Comparison of ENCODE assay signal across 15 cellular contexts in genomic region chr5:139062910-139063663, GRCh38.
"Had no signal": no experiment of that assay in that cellular context is flagged by ENCODE, and none has a peak within 500 bp of the region (broad histone marks: within the 10 kb centered on the region; RNA-seq: fewer than 3 reads in every experiment).

No MANE protein-coding gene starts in this region.

- ATAC-seq: activated CD4-positive, alpha-beta T cell treated with anti-CD3 and anti-CD28 coated beads for 36 hours; activated naive CD8-positive, alpha-beta T cell treated with anti-CD3 and anti-CD28 coated beads, Interleukin-2, amount 50 U/mL, for 24 hours; lower lobe of right lung had no signal

- H3K36me3 ChIP-seq: brain microvascular endothelial cell, lower lobe of right lung, right atrium auricular region, tibial nerve had no signal

- H3K27ac ChIP-seq: brain microvascular endothelial cell, lower lobe of right lung, right atrium auricular region, tibial nerve had no signal

- H3K4me3 ChIP-seq: lower lobe of right lung, right atrium auricular region, smooth muscle cell, tibial nerve had no signal

- H3K27me3 ChIP-seq: brain microvascular endothelial cell, right atrium auricular region, tibial nerve had no signal

- H3K9me3 ChIP-seq: lower lobe of right lung, right atrium auricular region, tibial nerve had no signal

- DNase-seq: activated CD4-positive, alpha-beta memory T cell treated with anti-CD3 and anti-CD28 coated beads, Interleukin-2, amount 10 ng/mL, durations not matched to agents 7 days and 5 days; activated CD4-positive, alpha-beta T cell treated with anti-CD3 and anti-CD28 coated beads for 36 hours; activated CD8-positive, alpha-beta memory T cell treated with anti-CD3 and anti-CD28 coated beads, Interleukin-2, amount 50 U/mL, for 4 hours; activated naive CD4-positive, alpha-beta T cell treated with Interleukin-2 at 50 U/mL for 16 hours; activated naive CD8-positive, alpha-beta T cell treated with anti-CD3 and anti-CD28 coated beads, Interleukin-2, amount 50 U/mL, for 24 hours; brain microvascular endothelial cell; erythroblast; foreskin fibroblast; immature natural killer cell; lower lobe of right lung; naive B cell; SW 1271 had no signal
